17 cellular contexts compared by ENCODE assay signal in genomic region chr17:50685334-50685665, GRCh38.
"Had no signal": no experiment of that assay in that cellular context is flagged by ENCODE, and none has a peak within 500 bp of the region (broad histone marks: within the 10 kb centered on the region; RNA-seq: fewer than 3 reads in every experiment).

No MANE protein-coding gene starts in this region.

- ATAC-seq: effector memory CD8-positive, alpha-beta T cell; left cardiac atrium; T-cell had no signal

- H3K27me3 ChIP-seq: right atrium auricular region, suprapubic skin had no signal

- H3K4me3 ChIP-seq: lung, right atrium auricular region, skin epidermis, suprapubic skin had no signal

- DNase-seq: activated CD4-positive, alpha-beta memory T cell treated with anti-CD3 and anti-CD28 coated beads, Interleukin-2, amount 10 ng/mL, durations not matched to agents 7 days and 5 days; activated T-cell treated with anti-CD3 and anti-CD28 coated beads, Interleukin-2, amount 50 U/mL, for 24 hours; cortex of kidney; effector memory CD8-positive, alpha-beta T cell; foreskin melanocyte; left cardiac atrium; midbrain; naive B cell; stimulated activated CD4-positive, alpha-beta T cell treated with anti-CD3 and anti-CD28 coated beads, Interleukin-4, amount 100 ng/mL, for 24 hours; stimulated activated naive CD4-positive, alpha-beta T cell; T-cell; T1000; WERI-Rb-1 had no signal

- H3K36me3 ChIP-seq: right atrium auricular region, suprapubic skin, WERI-Rb-1 had no signal

- H3K27ac ChIP-seq: suprapubic skin, WERI-Rb-1 had no signal

- H3K9me3 ChIP-seq: right atrium auricular region, suprapubic skin had no signal
